4 cellular contexts compared by ENCODE assay signal in genomic region chr3:63684081-63684480, GRCh38. TPM values are rescaled to one million over a fixed set of nuclear protein-coding genes. Genes with fewer than 3 reads are reported as not detected.
"Had no signal": no experiment of that assay in that cellular context is flagged by ENCODE, and none has a peak within 500 bp of the region (broad histone marks: within the 10 kb centered on the region; RNA-seq: fewer than 3 reads in every experiment).

No MANE protein-coding gene starts in this region.

- H3K4me3 ChIP-seq: GM12878 had no signal

- DNase-seq: GDM1, GF-D8 had no signal

- ATAC-seq: GM12878 had no signal

RNA-seq across cellular contexts. Expression of gene SNTN, which starts 31.6 kb away (rescaled TPM):
- total RNA-seq: G401, GM12878 had no signal
- polyA plus RNA-seq: GM12878 had no signal
